ENCODE assay signal across 23 cellular contexts in genomic region chr1:177907000-177907399, GRCh38.
"Had no signal": no experiment of that assay in that cellular context is flagged by ENCODE, and none has a peak within 500 bp of the region (broad histone marks: within the 10 kb centered on the region; RNA-seq: fewer than 3 reads in every experiment).

No MANE protein-coding gene starts in this region.

- H3K9me3 ChIP-seq: adrenal gland, colonic mucosa, left lung, stomach, suprapubic skin, tibial nerve had no signal

- DNase-seq: activated B cell treated with CpG ODN at 0.5 μM for 24 hours; activated CD4-positive, alpha-beta T cell treated with anti-CD3 and anti-CD28 coated beads for 36 hours; activated CD4-positive, alpha-beta T cell treated with anti-CD3 and anti-CD28 coated beads, Interleukin-2, amount 50 U/mL, for 48 hours; activated CD8-positive, alpha-beta memory T cell treated with anti-CD3 and anti-CD28 coated beads, Interleukin-2, amount 50 U/mL, for 48 hours; activated naive CD4-positive, alpha-beta T cell; activated T-cell treated with anti-CD3 and anti-CD28 coated beads, Interleukin-2, amount 50 U/mL, for 4 hours; adrenal gland; colonic mucosa; dorsolateral prefrontal cortex; foreskin fibroblast; immature natural killer cell; kidney glomerular epithelial cell; left lung; naive thymus-derived CD4-positive, alpha-beta T cell; occipital lobe; small intestine; stomach; T1000 had no signal

- ATAC-seq: activated CD4-positive, alpha-beta T cell treated with anti-CD3 and anti-CD28 coated beads for 36 hours; activated T-cell treated with anti-CD3 and anti-CD28 coated beads, Interleukin-2, amount 50 U/mL, for 4 hours; left lung; naive thymus-derived CD4-positive, alpha-beta T cell; sciatic nerve; stimulated activated memory B cell treated with anti-CD40 and anti-IgM and Interleukin-4, amounts not matched to agents 10 μg/mL and 1 μg/mL and 100 μg/mL, for 72 hours had no signal

- H3K36me3 ChIP-seq: adrenal gland, colonic mucosa, left lung, stomach, suprapubic skin, tibial nerve had no signal

- H3K27me3 ChIP-seq: colonic mucosa, dorsolateral prefrontal cortex, left lung, suprapubic skin, tibial nerve had no signal

- H3K27ac ChIP-seq: adrenal gland, colonic mucosa, dorsolateral prefrontal cortex, left lung, stomach, suprapubic skin, tibial nerve had no signal

- H3K4me3 ChIP-seq: adrenal gland, colonic mucosa, dorsolateral prefrontal cortex, left lung, lung, stomach, suprapubic skin, tibial nerve had no signal

- H3K4me1 ChIP-seq: adrenal gland, colonic mucosa, left lung had no signal
